In genomic region chr2:42238644-42239288, GRCh38 we compare ENCODE assay signal across 8 cellular contexts.
DNase-seq lines count a peak whose midpoint lies in the region; ATAC-seq and TF ChIP-seq lines count a peak whose summit lies in the region.

No MANE protein-coding gene starts in this region.

- peaks cover 1% of the 10 kb centered on the region for H3K36me3 Mint-ChIP-seq in activated naive CD8-positive, alpha-beta T cell treated with anti-CD3 and anti-CD28 coated beads for 36 hours

- no peak overlapping the region for H3K4me3 ChIP-seq in right atrium auricular region

- TF ChIP-seq CTCF in right atrium auricular region (IDR thresholded peaks at IDR 0.05): peak in 1 of 2 donors; percentile 61

- no peak overlapping the region for H3K27ac ChIP-seq in right atrium auricular region

- H3K4me1 ChIP-seq in right atrium auricular region: peaks cover 0 to 7% of the 10 kb centered on the region in 2 donors

- H3K4me3 Mint-ChIP-seq in activated naive CD8-positive, alpha-beta T cell treated with anti-CD3 and anti-CD28 coated beads for 36 hours: no peak overlapping the region

- no peaks in the 10 kb centered on the region for H3K9me3 ChIP-seq in right atrium auricular region

- H3K27me3 Mint-ChIP-seq in activated naive CD8-positive, alpha-beta T cell treated with anti-CD3 and anti-CD28 coated beads for 36 hours: no peaks in the 10 kb centered on the region

- no peaks in the 10 kb centered on the region for H3K9me3 Mint-ChIP-seq in activated naive CD8-positive, alpha-beta T cell treated with anti-CD3 and anti-CD28 coated beads for 36 hours

- peaks cover 62% of the 10 kb centered on the region for H3K4me1 Mint-ChIP-seq in activated naive CD8-positive, alpha-beta T cell treated with anti-CD3 and anti-CD28 coated beads for 36 hours

- no peak overlapping the region for H3K27ac Mint-ChIP-seq in activated naive CD8-positive, alpha-beta T cell treated with anti-CD3 and anti-CD28 coated beads for 36 hours

- intact Hi-C loops in Right ventricle myocardium superior (cut with DNase I): loop anchor here (5.0 kb wide), 1 partner anchor 141 kb away; no protein-coding TSS in a partner anchor

- no peaks in the 10 kb centered on the region for H3K36me3 ChIP-seq in right atrium auricular region

- ATAC-seq in Right ventricle myocardium superior (ENCODE audit: poor library complexity) (peak; percentile 92), HG02943 (IDR thresholded peaks at IDR 0.05; ENCODE audit: low read depth, unreplicated experiment) (peak; percentile 84)

- H3K27me3 ChIP-seq in right atrium auricular region: no peaks in the 10 kb centered on the region

- DNase-seq in Right ventricle myocardium superior (no peak), right atrium auricular region (ENCODE audit: low spot score) (no peak), RKO (ENCODE audit: low spot score) (peak; percentile 17), islet precursor cell (peak; percentile 81), DMS114 treated with DMSO at 0.1 percent for 48 hours (lab: John Stamatoyannopoulos, UW; ENCODE audit: unreplicated experiment) (no peak)
- DNase-seq in activated naive CD8-positive, alpha-beta T cell treated with anti-CD3 and anti-CD28 coated beads for 36 hours: peak; percentile 16
- DNase-seq in stimulated activated CD8-positive, alpha-beta memory T cell treated with anti-CD3 and anti-CD28 coated beads, Interleukin-4, amount 100 ng/mL, for 24 hours (ENCODE audit: low read depth): peak; percentile 14

Comparison
In these comparisons a context has a peak if more than half of its experiments do, and no peak if none do; other contexts are left out.
1. DNase-seq: peak in RKO (single experiment), activated naive CD8-positive, alpha-beta T cell treated with anti-CD3 and anti-CD28 coated beads for 36 hours (single experiment), islet precursor cell (single experiment) and stimulated activated CD8-positive, alpha-beta memory T cell treated with anti-CD3 and anti-CD28 coated beads, Interleukin-4, amount 100 ng/mL, for 24 hours (single experiment); none in Right ventricle myocardium superior (single experiment), right atrium auricular region (single experiment) and DMS114 treated with DMSO at 0.1 percent for 48 hours (single experiment).